Comparison of ENCODE assay signal across 27 cellular contexts in the genomic region with DNA sequence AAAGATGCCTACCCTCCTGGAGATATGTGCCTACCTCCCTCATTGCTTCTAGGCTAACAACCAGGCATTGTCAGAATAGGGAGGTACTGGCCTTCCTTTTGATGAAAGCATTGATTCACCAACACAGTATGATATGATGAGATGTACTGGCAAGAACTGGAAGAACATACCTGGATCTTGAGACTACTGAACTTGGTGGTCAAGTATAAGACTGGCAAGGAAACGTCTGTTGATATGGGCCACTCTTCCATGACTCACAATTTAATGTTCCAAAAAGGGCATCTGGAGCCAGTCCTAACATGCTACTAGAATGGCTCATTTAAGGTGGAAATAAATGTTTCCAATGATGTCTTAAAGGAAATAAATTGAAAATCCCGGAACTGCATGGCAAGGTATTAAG.
"Had no signal": no experiment of that assay in that cellular context is flagged by ENCODE, and none has a peak within 500 bp of the region (broad histone marks: within the 10 kb centered on the region; RNA-seq: fewer than 3 reads in every experiment).

No MANE protein-coding gene starts in this region.

- H3K27ac Mint-ChIP-seq: activated CD4-positive, alpha-beta memory T cell treated with anti-CD3 and anti-CD28 coated beads for 36 hours; activated CD4-positive, alpha-beta T cell treated with anti-CD3 and anti-CD28 coated beads for 36 hours; activated naive CD4-positive, alpha-beta T cell treated with anti-CD3 and anti-CD28 coated beads for 36 hours; activated naive CD4-positive, alpha-beta T cell treated with anti-CD3 and anti-CD28 coated beads, Interleukin-2, amount 50 U/mL, for 72 hours; activated T-helper 1 cell treated with anti-CD3 and anti-CD28 coated beads, Interleukin-12 subunit alpha, Interleukin-12 subunit beta, Interleukin-2, Interleukin-4 antibody, amounts not matched to agents 30 ng/mL and 10 ng/mL and 1 ng/mL, durations not matched to agents 14 hours and 24 hours and 36 hours; brain; WTC11 had no signal

- H3K9me3 ChIP-seq: adrenal gland, Peyer's patch, SJCRH30 had no signal

- H3K27me3 ChIP-seq: adrenal gland, cardiac muscle cell, Peyer's patch, SJCRH30 had no signal

- ATAC-seq: activated CD4-positive, alpha-beta T cell treated with anti-CD3 and anti-CD28 coated beads for 36 hours; activated CD4-positive, CD25-positive, alpha-beta regulatory T cell treated with anti-CD3 and anti-CD28 coated beads, Interleukin-2, amount 50 U/mL, for 24 hours; activated naive CD4-positive, alpha-beta T cell treated with anti-CD3 and anti-CD28 coated beads, Interleukin-2, amount 50 U/mL, for 72 hours; activated T-cell treated with anti-CD3 and anti-CD28 coated beads, Interleukin-2, amount 50 U/mL, for 4 hours; WTC11 had no signal

- H3K36me3 ChIP-seq: adrenal gland, cardiac muscle cell, Peyer's patch, SJCRH30 had no signal

- DNase-seq: activated CD4-positive, alpha-beta memory T cell treated with anti-CD3 and anti-CD28 coated beads for 36 hours; activated CD4-positive, alpha-beta T cell treated with anti-CD3 and anti-CD28 coated beads for 36 hours; activated CD4-positive, alpha-beta T cell treated with anti-CD3 and anti-CD28 coated beads, Interleukin-2, amount 50 U/mL, for 1 hour; activated CD8-positive, alpha-beta memory T cell treated with anti-CD3 and anti-CD28 coated beads, Interleukin-2, amount 50 U/mL, for 4 hours; activated gamma-delta T cell treated with Interleukin-2 at 50 U/mL for 16 hours; activated naive CD4-positive, alpha-beta T cell treated with anti-CD3 and anti-CD28 coated beads for 36 hours; activated T-cell treated with anti-CD3 and anti-CD28 coated beads for 4 hours; activated T-cell treated with anti-CD3 and anti-CD28 coated beads, Interleukin-2, amount 50 U/mL, for 4 hours; adrenal gland; anterior cingulate cortex; NCI-H1105; NCI-H1417 treated with DMSO at 0.1 percent for 48 hours; NCI-H1930; NCI-H345; NCI-H524 treated with DMSO at 0.1 percent for 48 hours; Peyer's patch; SHP77; SJCRH30 had no signal

- H3K36me3 Mint-ChIP-seq: activated naive CD4-positive, alpha-beta T cell treated with anti-CD3 and anti-CD28 coated beads, Interleukin-2, amount 50 U/mL, for 72 hours had no signal

- H3K27ac ChIP-seq: adrenal gland, cardiac muscle cell, KMS-11, Peyer's patch, SJCRH30, SK-N-MC had no signal

- H3K9me3 Mint-ChIP-seq: activated CD4-positive, alpha-beta memory T cell treated with anti-CD3 and anti-CD28 coated beads for 36 hours; activated naive CD4-positive, alpha-beta T cell treated with anti-CD3 and anti-CD28 coated beads for 36 hours; activated naive CD4-positive, alpha-beta T cell treated with anti-CD3 and anti-CD28 coated beads, Interleukin-2, amount 50 U/mL, for 72 hours; activated T-cell treated with anti-CD3 and anti-CD28 coated beads, Interleukin-2, amount 50 U/mL, for 4 hours; activated T-helper 1 cell treated with anti-CD3 and anti-CD28 coated beads, Interleukin-12 subunit alpha, Interleukin-12 subunit beta, Interleukin-2, Interleukin-4 antibody, amounts not matched to agents 30 ng/mL and 10 ng/mL and 1 ng/mL, durations not matched to agents 14 hours and 24 hours and 36 hours; central memory CD8-positive, alpha-beta T cell; WTC11 had no signal

- H3K4me1 ChIP-seq: Peyer's patch had no signal

- H3K4me3 Mint-ChIP-seq: activated CD4-positive, alpha-beta memory T cell treated with anti-CD3 and anti-CD28 coated beads for 36 hours; activated CD4-positive, alpha-beta T cell treated with anti-CD3 and anti-CD28 coated beads for 36 hours; activated naive CD4-positive, alpha-beta T cell treated with anti-CD3 and anti-CD28 coated beads for 36 hours; activated T-cell treated with anti-CD3 and anti-CD28 coated beads, Interleukin-2, amount 50 U/mL, for 4 hours; activated T-helper 1 cell treated with anti-CD3 and anti-CD28 coated beads, Interleukin-12 subunit alpha, Interleukin-12 subunit beta, Interleukin-2, Interleukin-4 antibody, amounts not matched to agents 30 ng/mL and 10 ng/mL and 1 ng/mL, durations not matched to agents 14 hours and 24 hours and 36 hours; brain; central memory CD8-positive, alpha-beta T cell; WTC11 had no signal

- H3K4me3 ChIP-seq: adrenal gland, cardiac muscle cell, Peyer's patch, SJCRH30, SK-N-MC had no signal

- H3K27me3 Mint-ChIP-seq: activated CD4-positive, alpha-beta memory T cell treated with anti-CD3 and anti-CD28 coated beads for 36 hours; activated CD4-positive, alpha-beta T cell treated with anti-CD3 and anti-CD28 coated beads for 36 hours; brain; central memory CD8-positive, alpha-beta T cell had no signal
